In the genomic region with DNA sequence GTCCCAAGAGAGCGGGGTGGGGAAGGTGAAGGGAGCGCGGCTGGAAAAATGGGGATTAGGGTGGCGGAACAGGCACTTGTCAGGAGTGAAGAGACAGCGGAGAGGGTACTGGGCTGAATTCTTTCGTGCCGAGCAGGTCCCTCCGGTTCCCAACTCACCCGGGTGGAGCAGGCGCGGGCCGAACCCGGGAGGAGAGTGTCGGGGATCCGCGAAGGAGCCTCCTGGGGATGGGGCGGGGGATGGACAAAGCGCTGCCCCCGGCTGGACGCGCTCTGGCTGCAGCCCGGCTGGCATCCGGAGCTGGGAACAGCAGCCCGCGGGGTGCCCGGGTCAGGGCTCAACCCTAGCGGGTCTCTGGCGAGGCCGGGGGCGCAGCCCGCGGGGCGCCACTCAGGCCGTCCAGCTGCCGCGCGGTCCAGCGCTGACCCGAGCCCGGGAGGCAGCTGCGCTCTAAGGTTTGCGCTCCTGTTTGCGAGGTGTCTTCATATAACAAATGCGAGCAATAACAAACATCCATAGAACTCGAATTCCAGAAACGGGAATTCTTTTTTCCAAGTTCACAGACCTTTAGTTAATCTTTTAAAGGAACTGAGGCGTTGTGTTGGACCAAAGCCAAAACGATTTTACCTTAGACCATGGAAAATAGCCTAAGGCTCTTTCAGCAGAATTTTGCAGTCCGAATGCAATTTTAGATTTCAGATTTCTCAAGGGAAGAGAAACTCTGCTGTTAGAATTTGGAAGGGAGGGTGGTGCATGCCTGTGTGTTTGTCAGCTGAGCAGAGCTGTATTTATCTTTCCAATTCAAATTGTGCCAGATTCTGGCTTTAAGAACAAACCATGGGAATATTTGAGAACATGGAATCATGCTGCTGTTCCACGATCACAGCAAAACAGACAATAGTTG, we compare ENCODE assay signal across 1 cellular context.
TF ChIP-seq lines count a peak whose summit lies in the region.

No MANE protein-coding gene starts in this region.

TF ChIP-seq in H1, 55 proteins besides CTCF, POLR2A, EP300 and RAD21:
- TF ChIP-seq KDM4A (IDR thresholded peaks at IDR 0.05; ENCODE audit: low read depth, low read length, severe bottlenecking) (peak; percentile 52), RNF2 (IDR thresholded peaks at IDR 0.05; ENCODE audit: borderline replicate concordance, low read depth, low read length, missing control alignments, poor library complexity, severe bottlenecking) (peak; percentile 55), SP2 (IDR thresholded peaks at IDR 0.05; ENCODE audit: low read length) (no peak), FOSL1 (IDR thresholded peaks at IDR 0.05; ENCODE audit: insufficient read depth, low read depth, low read length) (no peak), TEAD4 (IDR thresholded peaks at IDR 0.05; ENCODE audit: low read depth, low read length) (no peak), NANOG (IDR thresholded peaks at IDR 0.05; ENCODE audit: insufficient read depth, low read depth, low read length, poor library complexity, severe bottlenecking) (no peak), SIN3A (conservative IDR thresholded peaks at IDR 0.05 in 1 of 2, IDR thresholded peaks at IDR 0.05 in 1 of 2; ENCODE audit: low read depth in 1 of 2, low read length in 2 of 2) (peak in 1 of 2 experiments; percentile 35; a peak in 1 of 4 replicates), SUZ12 (IDR thresholded peaks at IDR 0.05; ENCODE audit: low read length) (peak; percentile 69; the same call in 1 of the 2 replicates), ASH2L (IDR thresholded peaks at IDR 0.05; ENCODE audit: low read length) (peak; percentile 97), PHF8 (conservative IDR thresholded peaks at IDR 0.05; ENCODE audit: low read depth, low read length) (0 out of 2 replicates have a peak, but pooled peaks have one; percentile 40), GTF2F1 (IDR thresholded peaks at IDR 0.05; ENCODE audit: borderline replicate concordance, low read depth, low read length) (no peak), CTBP2 (IDR thresholded peaks at IDR 0.05; ENCODE audit: borderline replicate concordance, insufficient read depth, insufficient read length, low read length) (peak; percentile 74), RBBP5 (IDR thresholded peaks at IDR 0.05; ENCODE audit: borderline replicate concordance, low read depth, low read length) (0 out of 2 replicates have a peak, but pooled peaks have one; percentile 64), BACH1 (IDR thresholded peaks at IDR 0.05; ENCODE audit: low read length) (no peak)
- TF ChIP-seq, protein P1, sequence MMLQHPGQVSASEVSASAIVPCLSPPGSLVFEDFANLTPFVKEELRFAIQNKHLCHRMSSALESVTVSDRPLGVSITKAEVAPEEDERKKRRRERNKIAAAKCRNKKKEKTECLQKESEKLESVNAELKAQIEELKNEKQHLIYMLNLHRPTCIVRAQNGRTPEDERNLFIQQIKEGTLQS (IDR thresholded peaks at IDR 0.05; ENCODE audit: insufficient read depth, low read depth, low read length), result no peak
TF ChIP-seq in H1: peak in this region for 8.
